In the genomic region with DNA sequence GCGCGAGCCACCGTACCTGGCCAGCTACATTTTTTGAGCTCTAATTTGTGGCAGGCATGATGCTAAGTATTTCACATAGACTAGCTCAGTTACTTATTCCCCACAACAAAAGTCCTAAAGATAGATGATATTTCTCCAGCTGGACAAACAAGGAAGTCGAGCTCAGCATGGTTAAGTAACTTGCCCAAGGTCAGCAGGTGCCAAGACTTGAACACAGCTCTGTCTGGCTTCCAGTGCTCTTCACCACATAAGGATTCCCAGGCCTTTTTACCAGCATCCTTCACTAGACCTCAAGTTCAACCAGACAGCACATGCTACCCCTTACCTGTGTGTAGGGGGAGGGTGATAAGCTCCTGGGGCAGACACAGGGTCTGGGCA, we compare ENCODE assay signal across 24 cellular contexts.
DNase-seq lines count a peak whose midpoint lies in the region; ATAC-seq and TF ChIP-seq lines count a peak whose summit lies in the region.
"Had no signal": no experiment of that assay in that cellular context is flagged by ENCODE, and none has a peak within 500 bp of the region (broad histone marks: within the 10 kb centered on the region; RNA-seq: fewer than 3 reads in every experiment).

No MANE protein-coding gene starts in this region.

- peak; percentile 21 for DNase-seq in DMS53 (lab: John Stamatoyannopoulos, UW)
- no peak for DNase-seq in DMS53 treated with DMSO at 0.1 percent for 48 hours (lab: John Stamatoyannopoulos, UW; ENCODE audit: unreplicated experiment)
- DNase-seq in astrocyte of the spinal cord (ENCODE audit: low read depth, low spot score), result peak; percentile 20
- no peak for DNase-seq in right cardiac atrium
- no peak for DNase-seq in smooth muscle cell (lab: John Stamatoyannopoulos, UW; ENCODE audit: unreplicated experiment)
- DNase-seq in Kasumi-1 (lab: John Stamatoyannopoulos, UW), result no peak
- DNase-seq in NCI-H1694 (lab: John Stamatoyannopoulos, UW), result no peak
- no peak for DNase-seq in naive thymus-derived CD8-positive, alpha-beta T cell
- DNase-seq: activated CD4-positive, alpha-beta T cell treated with anti-CD3 and anti-CD28 coated beads for 4 hours; activated gamma-delta T cell; activated naive CD8-positive, alpha-beta T cell treated with anti-CD3 and anti-CD28 coated beads, Interleukin-2, amount 50 U/mL, for 24 hours; activated T-cell treated with anti-CD3 and anti-CD28 coated beads, Interleukin-2, amount 50 U/mL, for 1 hour; GDM1; glutamatergic neuron; KG1; natural killer cell; NCI-H1436 treated with DMSO at 0.1 percent for 48 hours; NCI-H526 treated with DMSO at 0.1 percent for 48 hours; stimulated activated naive CD8-positive, alpha-beta T cell treated with anti-CD3 and anti-CD28 coated beads, Interleukin-15, amount 100 ng/mL, for 72 hours; T-helper 2 cell had no signal

- no peak for TF ChIP-seq CTCF in astrocyte of the spinal cord (IDR thresholded peaks at IDR 0.05; ENCODE audit: low read depth, low read length)
- TF ChIP-seq CTCF in smooth muscle cell (IDR thresholded peaks at IDR 0.05; ENCODE audit: borderline replicate concordance, insufficient read depth, poor library complexity, severe bottlenecking), result no peak

- H3K9me3 Mint-ChIP-seq in naive thymus-derived CD8-positive, alpha-beta T cell, result peaks cover 0 to 2% (median 0%) of the 10 kb centered on the region in 9 donors
- H3K9me3 Mint-ChIP-seq: activated naive CD8-positive, alpha-beta T cell treated with anti-CD3 and anti-CD28 coated beads, Interleukin-2, amount 50 U/mL, for 24 hours; dendritic cell treated with granulocyte-macrophage colony-stimulating factor and Interleukin-4, amounts not matched to agents 40 ng/mL and 50 ng/mL, for 4 days; natural killer cell; stimulated activated naive CD8-positive, alpha-beta T cell treated with anti-CD3 and anti-CD28 coated beads, Interleukin-15, amount 100 ng/mL, for 72 hours; type B pancreatic cell had no signal

- no peak overlapping the region for H3K9ac ChIP-seq in smooth muscle cell (ENCODE audit: low read depth)

- H3K4me1 Mint-ChIP-seq in naive thymus-derived CD8-positive, alpha-beta T cell, result no peaks in the 10 kb centered on the region
- H3K4me1 Mint-ChIP-seq: activated naive CD8-positive, alpha-beta T cell treated with anti-CD3 and anti-CD28 coated beads, Interleukin-2, amount 50 U/mL, for 24 hours; B cell; stimulated activated naive CD8-positive, alpha-beta T cell treated with anti-CD3 and anti-CD28 coated beads, Interleukin-15, amount 100 ng/mL, for 72 hours had no signal

- POLR2A ChIA-PET in naive thymus-derived CD8-positive, alpha-beta T cell (lab: Charles Lee), result no interaction called here

- no peaks in the 10 kb centered on the region for H3K36me3 Mint-ChIP-seq in naive thymus-derived CD8-positive, alpha-beta T cell
- H3K36me3 Mint-ChIP-seq: natural killer cell, type B pancreatic cell had no signal

- H3K27ac ChIP-seq in right cardiac atrium (ENCODE audit: low read length), result peak overlapping the region; percentile 53
- peak overlapping the region; percentile 59 for H3K27ac ChIP-seq in smooth muscle cell (ENCODE audit: low read depth)
- H3K27ac ChIP-seq: 22Rv1 had no signal

- H4K20me1 ChIP-seq in smooth muscle cell (ENCODE audit: low read depth), result no peaks in the 10 kb centered on the region

- no peak overlapping the region for H3K4me2 ChIP-seq in smooth muscle cell

- no peak overlapping the region for H3K4me3 ChIP-seq in astrocyte of the spinal cord (ENCODE audit: low read depth, low read length)
- no peak overlapping the region for H3K4me3 ChIP-seq in right cardiac atrium (ENCODE audit: low read length)
- H3K4me3 ChIP-seq in smooth muscle cell, result no peak overlapping the region

- peaks cover 42% of the 10 kb centered on the region for H3F3A ChIP-seq in smooth muscle cell (ENCODE audit: low read depth)

- 82% methylated on average over 4 of the region's 4 CpGs for WGBS in right cardiac atrium
- WGBS in smooth muscle cell (ENCODE audit: low lambda C conversion rate), result 94% methylated on average over 4 of the region's 4 CpGs

- no peak overlapping the region for H3K27ac Mint-ChIP-seq in naive thymus-derived CD8-positive, alpha-beta T cell
- H3K27ac Mint-ChIP-seq: activated naive CD8-positive, alpha-beta T cell treated with anti-CD3 and anti-CD28 coated beads, Interleukin-2, amount 50 U/mL, for 24 hours; B cell; dendritic cell treated with granulocyte-macrophage colony-stimulating factor and Interleukin-4, amounts not matched to agents 40 ng/mL and 50 ng/mL, for 4 days; natural killer cell; stimulated activated naive CD8-positive, alpha-beta T cell treated with anti-CD3 and anti-CD28 coated beads, Interleukin-15, amount 100 ng/mL, for 72 hours; type B pancreatic cell had no signal

- H3K27me3 ChIP-seq in right cardiac atrium (ENCODE audit: control insufficient read depth, insufficient read depth) (no peaks in the 10 kb centered on the region), smooth muscle cell (ENCODE audit: low read depth) (no peaks in the 10 kb centered on the region)

- peaks cover 7 to 31% (median 14%) of the 10 kb centered on the region in 5 donors for H3K27me3 Mint-ChIP-seq in naive thymus-derived CD8-positive, alpha-beta T cell

- H3K79me2 ChIP-seq in smooth muscle cell (ENCODE audit: low read depth), result no peaks in the 10 kb centered on the region

- intact Hi-C loops in right cardiac atrium (cut with DNase I), result loop anchor here in 2 of 4 donors (10.0 kb wide), 2 partner anchors 129 to 171 kb away; no protein-coding TSS in a partner anchor

- H3K9me3 ChIP-seq in right cardiac atrium (ENCODE audit: control insufficient read depth, low read length) (no peaks in the 10 kb centered on the region), smooth muscle cell (replicated peaks; ENCODE audit: low read depth) (no peaks in the 10 kb centered on the region)

- H3K4me1 ChIP-seq in right cardiac atrium (ENCODE audit: control insufficient read depth, insufficient read depth, low read length) (peaks cover 20% of the 10 kb centered on the region), smooth muscle cell (ENCODE audit: low read depth) (peaks cover 7% of the 10 kb centered on the region)

- no peak overlapping the region for H3K4me3 Mint-ChIP-seq in naive thymus-derived CD8-positive, alpha-beta T cell
- H3K4me3 Mint-ChIP-seq: activated naive CD8-positive, alpha-beta T cell treated with anti-CD3 and anti-CD28 coated beads, Interleukin-2, amount 50 U/mL, for 24 hours; B cell; dendritic cell treated with granulocyte-macrophage colony-stimulating factor and Interleukin-4, amounts not matched to agents 40 ng/mL and 50 ng/mL, for 4 days; natural killer cell; stimulated activated naive CD8-positive, alpha-beta T cell treated with anti-CD3 and anti-CD28 coated beads, Interleukin-15, amount 100 ng/mL, for 72 hours; type B pancreatic cell had no signal

- no peak overlapping the region for H2AFZ ChIP-seq in smooth muscle cell (ENCODE audit: low read depth)

- in situ Hi-C loops in astrocyte of the spinal cord (cut with HindIII; ENCODE audit: low sequenced_read_pairs), result no loop called here

- H3K36me3 ChIP-seq in smooth muscle cell (ENCODE audit: low read depth), result no peaks in the 10 kb centered on the region

- no peak for ATAC-seq in right cardiac atrium
- no peak for ATAC-seq in naive thymus-derived CD8-positive, alpha-beta T cell
- ATAC-seq: activated naive CD8-positive, alpha-beta T cell treated with anti-CD3 and anti-CD28 coated beads, Interleukin-2, amount 50 U/mL, for 24 hours; natural killer cell; stimulated activated naive CD8-positive, alpha-beta T cell treated with anti-CD3 and anti-CD28 coated beads, Interleukin-15, amount 100 ng/mL, for 72 hours had no signal

Comparison
In these comparisons a context has a peak if more than half of its experiments do, and no peak if none do; other contexts are left out.
1. DNase-seq: peak in DMS53 (single experiment) and astrocyte of the spinal cord (single experiment); none in DMS53 treated with DMSO at 0.1 percent for 48 hours (single experiment), right cardiac atrium (0 of 3), smooth muscle cell (single experiment), Kasumi-1 (0 of 2), NCI-H1694 (single experiment) and naive thymus-derived CD8-positive, alpha-beta T cell (0 of 10).